Comparison of ENCODE assay signal across 1 cellular context in the genomic region with DNA sequence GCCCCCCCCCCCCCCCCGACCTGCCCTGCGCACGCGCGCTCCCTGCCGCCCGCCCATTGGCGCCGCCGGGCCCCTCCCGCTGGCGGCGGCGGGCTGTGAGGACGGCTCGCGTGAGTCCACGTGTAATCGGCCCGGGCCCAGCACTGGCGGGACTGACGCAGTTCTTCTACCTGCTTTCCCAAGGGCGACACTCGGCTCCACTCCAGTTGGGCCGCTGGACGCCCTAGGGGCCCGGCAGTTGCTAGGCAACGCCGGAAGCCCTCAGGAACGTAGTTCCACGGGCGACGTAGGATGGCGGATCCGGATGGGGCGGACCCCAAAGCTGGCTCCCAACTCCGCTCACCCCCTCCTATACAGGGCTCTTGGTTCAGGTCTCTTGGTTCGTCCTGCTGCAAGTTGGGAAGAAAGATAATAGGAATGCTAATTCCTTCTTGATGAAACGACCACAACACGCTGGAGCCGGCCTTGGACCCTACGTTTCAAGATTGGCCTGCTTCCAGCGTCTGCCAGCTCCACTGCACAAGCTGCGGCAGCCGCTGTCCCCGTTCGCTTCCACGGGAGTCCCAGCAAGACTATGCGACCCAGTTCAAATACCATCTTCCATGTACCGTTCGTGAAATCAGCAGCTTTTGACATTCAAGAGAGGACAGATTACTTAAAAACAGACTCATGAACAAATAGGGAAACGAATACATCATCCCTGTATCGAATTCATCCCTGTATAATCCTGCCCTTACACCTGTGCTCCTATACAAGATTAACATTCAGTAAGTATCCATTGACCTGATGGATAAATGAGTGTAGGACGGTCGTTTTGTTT.
A peak's percentile ranks its signal among the peaks of the same experiment; 100 is the strongest.
TF ChIP-seq lines count a peak whose summit lies in the region.

No MANE protein-coding gene starts in this region.

TF ChIP-seq in K562, 482 proteins besides CTCF, POLR2A, EP300 and RAD21 (continued from another document and continues in another):
- TF ChIP-seq MYC (IDR thresholded peaks at IDR 0.05; ENCODE audit: low read depth, low read length): peak; percentile 92
- no peak for TF ChIP-seq MYC (CRISPR knock-in tag; IDR thresholded peaks at IDR 0.05; ENCODE audit: borderline replicate concordance, low read depth)
- TF ChIP-seq ZNF589 (CRISPR knock-in tag; IDR thresholded peaks at IDR 0.05; ENCODE audit: low read depth): no peak
- TF ChIP-seq ZNF583 (CRISPR knock-in tag; IDR thresholded peaks at IDR 0.05): no peak
- TF ChIP-seq SMAD4 (CRISPR knock-in tag; conservative IDR thresholded peaks at IDR 0.05): 0 out of 2 replicates have a peak, but pooled peaks have one; percentile 29
- TF ChIP-seq TBP (optimal IDR thresholded peaks at IDR 0.05; ENCODE audit: low read depth, low read length): peak; percentile 48
- no peak for TF ChIP-seq SIN3B (IDR thresholded peaks at IDR 0.05; ENCODE audit: low read depth)
- peak; percentile 99 for TF ChIP-seq RFX1 (IDR thresholded peaks at IDR 0.05)
- no peak for TF ChIP-seq ATF1 (CRISPR knock-in tag; IDR thresholded peaks at IDR 0.05)
- TF ChIP-seq ATF1 (tag; IDR thresholded peaks at IDR 0.05): peak; percentile 92
- TF ChIP-seq HLTF (IDR thresholded peaks at IDR 0.05): no peak
- TF ChIP-seq, protein P1, sequence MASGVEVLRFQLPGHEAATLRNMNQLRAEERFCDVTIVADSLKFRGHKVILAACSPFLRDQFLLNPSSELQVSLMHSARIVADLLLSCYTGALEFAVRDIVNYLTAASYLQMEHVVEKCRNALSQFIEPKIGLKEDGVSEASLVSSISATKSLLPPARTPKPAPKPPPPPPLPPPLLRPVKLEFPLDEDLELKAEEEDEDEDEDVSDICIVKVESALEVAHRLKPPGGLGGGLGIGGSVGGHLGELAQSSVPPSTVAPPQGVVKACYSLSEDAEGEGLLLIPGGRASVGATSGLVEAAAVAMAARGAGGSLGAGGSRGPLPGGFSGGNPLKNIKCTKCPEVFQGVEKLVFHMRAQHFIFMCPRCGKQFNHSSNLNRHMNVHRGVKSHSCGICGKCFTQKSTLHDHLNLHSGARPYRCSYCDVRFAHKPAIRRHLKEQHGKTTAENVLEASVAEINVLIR (CRISPR knock-in tag; IDR thresholded peaks at IDR 0.05): 0 out of 2 replicates have a peak, but pooled peaks have one; percentile 28
- TF ChIP-seq KLF1 (tag; IDR thresholded peaks at IDR 0.05): no peak; the same call in 1 of the 2 replicates
- peak; percentile 57 for TF ChIP-seq HCFC1 (IDR thresholded peaks at IDR 0.05; ENCODE audit: low read depth, low read length)
- peak; percentile 54 for TF ChIP-seq PHF20 (IDR thresholded peaks at IDR 0.05; ENCODE audit: partially characterized antibody)
- TF ChIP-seq CC2D1A (IDR thresholded peaks at IDR 0.05): no peak
- TF ChIP-seq HNRNPLL (IDR thresholded peaks at IDR 0.05; ENCODE audit: low read depth, low read length, poor library complexity, severe bottlenecking): peak; percentile 72
- TF ChIP-seq BRF1 (IDR thresholded peaks at IDR 0.05; ENCODE audit: borderline replicate concordance, extremely low read depth, insufficient read length): no peak
- TF ChIP-seq, protein P2, sequence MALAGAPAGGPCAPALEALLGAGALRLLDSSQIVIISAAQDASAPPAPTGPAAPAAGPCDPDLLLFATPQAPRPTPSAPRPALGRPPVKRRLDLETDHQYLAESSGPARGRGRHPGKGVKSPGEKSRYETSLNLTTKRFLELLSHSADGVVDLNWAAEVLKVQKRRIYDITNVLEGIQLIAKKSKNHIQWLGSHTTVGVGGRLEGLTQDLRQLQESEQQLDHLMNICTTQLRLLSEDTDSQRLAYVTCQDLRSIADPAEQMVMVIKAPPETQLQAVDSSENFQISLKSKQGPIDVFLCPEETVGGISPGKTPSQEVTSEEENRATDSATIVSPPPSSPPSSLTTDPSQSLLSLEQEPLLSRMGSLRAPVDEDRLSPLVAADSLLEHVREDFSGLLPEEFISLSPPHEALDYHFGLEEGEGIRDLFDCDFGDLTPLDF (CRISPR knock-in tag; IDR thresholded peaks at IDR 0.05): 0 out of 2 replicates have a peak, but pooled peaks have one; percentile 29
- no peak for TF ChIP-seq SMARCB1 (IDR thresholded peaks at IDR 0.05; ENCODE audit: insufficient read length, low read depth)
- no peak for TF ChIP-seq ZNF274 (IDR thresholded peaks at IDR 0.05; ENCODE audit: borderline replicate concordance, low read depth, low read length)
- TF ChIP-seq, protein P3, sequence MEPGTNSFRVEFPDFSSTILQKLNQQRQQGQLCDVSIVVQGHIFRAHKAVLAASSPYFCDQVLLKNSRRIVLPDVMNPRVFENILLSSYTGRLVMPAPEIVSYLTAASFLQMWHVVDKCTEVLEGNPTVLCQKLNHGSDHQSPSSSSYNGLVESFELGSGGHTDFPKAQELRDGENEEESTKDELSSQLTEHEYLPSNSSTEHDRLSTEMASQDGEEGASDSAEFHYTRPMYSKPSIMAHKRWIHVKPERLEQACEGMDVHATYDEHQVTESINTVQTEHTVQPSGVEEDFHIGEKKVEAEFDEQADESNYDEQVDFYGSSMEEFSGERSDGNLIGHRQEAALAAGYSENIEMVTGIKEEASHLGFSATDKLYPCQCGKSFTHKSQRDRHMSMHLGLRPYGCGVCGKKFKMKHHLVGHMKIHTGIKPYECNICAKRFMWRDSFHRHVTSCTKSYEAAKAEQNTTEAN (CRISPR knock-in tag; IDR thresholded peaks at IDR 0.05): no peak
- no peak for TF ChIP-seq TRIM24 (IDR thresholded peaks at IDR 0.05)
- TF ChIP-seq ZNF354B (CRISPR knock-in tag; IDR thresholded peaks at IDR 0.05): no peak
- TF ChIP-seq MAZ (CRISPR knock-in tag; conservative IDR thresholded peaks at IDR 0.05 in 1 of 2, IDR thresholded peaks at IDR 0.05 in 1 of 2): peak; percentile 72 to 82
- TF ChIP-seq CEBPG (CRISPR knock-in tag; IDR thresholded peaks at IDR 0.05): no peak
- no peak for TF ChIP-seq CEBPG (tag; conservative IDR thresholded peaks at IDR 0.05 in 1 of 2, IDR thresholded peaks at IDR 0.05 in 1 of 2)
- TF ChIP-seq, protein P4, sequence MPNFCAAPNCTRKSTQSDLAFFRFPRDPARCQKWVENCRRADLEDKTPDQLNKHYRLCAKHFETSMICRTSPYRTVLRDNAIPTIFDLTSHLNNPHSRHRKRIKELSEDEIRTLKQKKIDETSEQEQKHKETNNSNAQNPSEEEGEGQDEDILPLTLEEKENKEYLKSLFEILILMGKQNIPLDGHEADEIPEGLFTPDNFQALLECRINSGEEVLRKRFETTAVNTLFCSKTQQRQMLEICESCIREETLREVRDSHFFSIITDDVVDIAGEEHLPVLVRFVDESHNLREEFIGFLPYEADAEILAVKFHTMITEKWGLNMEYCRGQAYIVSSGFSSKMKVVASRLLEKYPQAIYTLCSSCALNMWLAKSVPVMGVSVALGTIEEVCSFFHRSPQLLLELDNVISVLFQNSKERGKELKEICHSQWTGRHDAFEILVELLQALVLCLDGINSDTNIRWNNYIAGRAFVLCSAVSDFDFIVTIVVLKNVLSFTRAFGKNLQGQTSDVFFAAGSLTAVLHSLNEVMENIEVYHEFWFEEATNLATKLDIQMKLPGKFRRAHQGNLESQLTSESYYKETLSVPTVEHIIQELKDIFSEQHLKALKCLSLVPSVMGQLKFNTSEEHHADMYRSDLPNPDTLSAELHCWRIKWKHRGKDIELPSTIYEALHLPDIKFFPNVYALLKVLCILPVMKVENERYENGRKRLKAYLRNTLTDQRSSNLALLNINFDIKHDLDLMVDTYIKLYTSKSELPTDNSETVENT (CRISPR knock-in tag; IDR thresholded peaks at IDR 0.05): peak; percentile 70; the same call in 1 of the 2 replicates
- TF ChIP-seq, protein P5, sequence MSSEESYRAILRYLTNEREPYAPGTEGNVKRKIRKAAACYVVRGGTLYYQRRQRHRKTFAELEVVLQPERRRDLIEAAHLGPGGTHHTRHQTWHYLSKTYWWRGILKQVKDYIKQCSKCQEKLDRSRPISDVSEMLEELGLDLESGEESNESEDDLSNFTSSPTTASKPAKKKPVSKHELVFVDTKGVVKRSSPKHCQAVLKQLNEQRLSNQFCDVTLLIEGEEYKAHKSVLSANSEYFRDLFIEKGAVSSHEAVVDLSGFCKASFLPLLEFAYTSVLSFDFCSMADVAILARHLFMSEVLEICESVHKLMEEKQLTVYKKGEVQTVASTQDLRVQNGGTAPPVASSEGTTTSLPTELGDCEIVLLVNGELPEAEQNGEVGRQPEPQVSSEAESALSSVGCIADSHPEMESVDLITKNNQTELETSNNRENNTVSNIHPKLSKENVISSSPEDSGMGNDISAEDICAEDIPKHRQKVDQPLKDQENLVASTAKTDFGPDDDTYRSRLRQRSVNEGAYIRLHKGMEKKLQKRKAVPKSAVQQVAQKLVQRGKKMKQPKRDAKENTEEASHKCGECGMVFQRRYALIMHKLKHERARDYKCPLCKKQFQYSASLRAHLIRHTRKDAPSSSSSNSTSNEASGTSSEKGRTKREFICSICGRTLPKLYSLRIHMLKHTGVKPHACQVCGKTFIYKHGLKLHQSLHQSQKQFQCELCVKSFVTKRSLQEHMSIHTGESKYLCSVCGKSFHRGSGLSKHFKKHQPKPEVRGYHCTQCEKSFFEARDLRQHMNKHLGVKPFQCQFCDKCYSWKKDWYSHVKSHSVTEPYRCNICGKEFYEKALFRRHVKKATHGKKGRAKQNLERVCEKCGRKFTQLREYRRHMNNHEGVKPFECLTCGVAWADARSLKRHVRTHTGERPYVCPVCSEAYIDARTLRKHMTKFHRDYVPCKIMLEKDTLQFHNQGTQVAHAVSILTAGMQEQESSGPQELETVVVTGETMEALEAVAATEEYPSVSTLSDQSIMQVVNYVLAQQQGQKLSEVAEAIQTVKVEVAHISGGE (CRISPR knock-in tag; IDR thresholded peaks at IDR 0.05): peak in 1 of 3 experiments; percentile 89; a peak in 2 of 6 replicates
- no peak for TF ChIP-seq ZBTB17 (CRISPR knock-in tag; IDR thresholded peaks at IDR 0.05)
- TF ChIP-seq, protein P6, sequence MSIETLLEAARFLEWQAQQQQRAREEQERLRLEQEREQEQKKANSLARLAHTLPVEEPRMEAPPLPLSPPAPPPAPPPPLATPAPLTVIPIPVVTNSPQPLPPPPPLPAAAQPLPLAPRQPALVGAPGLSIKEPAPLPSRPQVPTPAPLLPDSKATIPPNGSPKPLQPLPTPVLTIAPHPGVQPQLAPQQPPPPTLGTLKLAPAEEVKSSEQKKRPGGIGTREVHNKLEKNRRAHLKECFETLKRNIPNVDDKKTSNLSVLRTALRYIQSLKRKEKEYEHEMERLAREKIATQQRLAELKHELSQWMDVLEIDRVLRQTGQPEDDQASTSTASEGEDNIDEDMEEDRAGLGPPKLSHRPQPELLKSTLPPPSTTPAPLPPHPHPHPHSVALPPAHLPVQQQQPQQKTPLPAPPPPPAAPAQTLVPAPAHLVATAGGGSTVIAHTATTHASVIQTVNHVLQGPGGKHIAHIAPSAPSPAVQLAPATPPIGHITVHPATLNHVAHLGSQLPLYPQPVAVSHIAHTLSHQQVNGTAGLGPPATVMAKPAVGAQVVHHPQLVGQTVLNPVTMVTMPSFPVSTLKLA (conservative IDR thresholded peaks at IDR 0.05): peak; percentile 85 to 95
- TF ChIP-seq YY1 (IDR thresholded peaks at IDR 0.05; ENCODE audit: borderline replicate concordance in 1 of 3, control insufficient read depth in 1 of 3, extremely low read depth in 1 of 3, insufficient read depth in 3 of 3, insufficient read length in 1 of 3, insufficient replicate concordance in 2 of 3, low read depth in 1 of 3, low read length in 2 of 3): peak; percentile 36 to 79 (median 73)
- TF ChIP-seq HSF4 (CRISPR knock-in tag; IDR thresholded peaks at IDR 0.05; ENCODE audit: borderline replicate concordance): no peak
- TF ChIP-seq CHCHD3 (CRISPR knock-in tag; IDR thresholded peaks at IDR 0.05): no peak
- TF ChIP-seq NBN (IDR thresholded peaks at IDR 0.05; ENCODE audit: low read depth): peak; percentile 39; the same call in 1 of the 2 replicates
- TF ChIP-seq ATF7 (IDR thresholded peaks at IDR 0.05): peak; percentile 71
- 0 out of 2 replicates have a peak, but pooled peaks have one; percentile 18 for TF ChIP-seq MECOM (CRISPR knock-in tag; IDR thresholded peaks at IDR 0.05)
- TF ChIP-seq, protein P7, sequence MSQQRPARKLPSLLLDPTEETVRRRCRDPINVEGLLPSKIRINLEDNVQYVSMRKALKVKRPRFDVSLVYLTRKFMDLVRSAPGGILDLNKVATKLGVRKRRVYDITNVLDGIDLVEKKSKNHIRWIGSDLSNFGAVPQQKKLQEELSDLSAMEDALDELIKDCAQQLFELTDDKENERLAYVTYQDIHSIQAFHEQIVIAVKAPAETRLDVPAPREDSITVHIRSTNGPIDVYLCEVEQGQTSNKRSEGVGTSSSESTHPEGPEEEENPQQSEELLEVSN (IDR thresholded peaks at IDR 0.05; ENCODE audit: borderline replicate concordance in 1 of 2, extremely low read depth in 1 of 2, insufficient read depth in 1 of 2, insufficient read length in 1 of 2, low read depth in 1 of 2, low read length in 1 of 2, poor library complexity in 1 of 2, severe bottlenecking in 1 of 2): peak; percentile 88 to 95
- peak; percentile 54 for TF ChIP-seq SAP30 (IDR thresholded peaks at IDR 0.05; ENCODE audit: borderline replicate concordance, insufficient read depth, low read depth, low read length, poor library complexity, severe bottlenecking)
- TF ChIP-seq ILF3 (IDR thresholded peaks at IDR 0.05; ENCODE audit: borderline replicate concordance): no peak
- TF ChIP-seq, protein P8, sequence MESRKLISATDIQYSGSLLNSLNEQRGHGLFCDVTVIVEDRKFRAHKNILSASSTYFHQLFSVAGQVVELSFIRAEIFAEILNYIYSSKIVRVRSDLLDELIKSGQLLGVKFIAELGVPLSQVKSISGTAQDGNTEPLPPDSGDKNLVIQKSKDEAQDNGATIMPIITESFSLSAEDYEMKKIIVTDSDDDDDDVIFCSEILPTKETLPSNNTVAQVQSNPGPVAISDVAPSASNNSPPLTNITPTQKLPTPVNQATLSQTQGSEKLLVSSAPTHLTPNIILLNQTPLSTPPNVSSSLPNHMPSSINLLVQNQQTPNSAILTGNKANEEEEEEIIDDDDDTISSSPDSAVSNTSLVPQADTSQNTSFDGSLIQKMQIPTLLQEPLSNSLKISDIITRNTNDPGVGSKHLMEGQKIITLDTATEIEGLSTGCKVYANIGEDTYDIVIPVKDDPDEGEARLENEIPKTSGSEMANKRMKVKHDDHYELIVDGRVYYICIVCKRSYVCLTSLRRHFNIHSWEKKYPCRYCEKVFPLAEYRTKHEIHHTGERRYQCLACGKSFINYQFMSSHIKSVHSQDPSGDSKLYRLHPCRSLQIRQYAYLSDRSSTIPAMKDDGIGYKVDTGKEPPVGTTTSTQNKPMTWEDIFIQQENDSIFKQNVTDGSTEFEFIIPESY (CRISPR knock-in tag; IDR thresholded peaks at IDR 0.05): peak; percentile 37; the same call in 1 of the 2 replicates
- TF ChIP-seq BMI1 (IDR thresholded peaks at IDR 0.05; ENCODE audit: low read length): peak; percentile 65; the same call in 1 of the 2 replicates
- TF ChIP-seq, protein P9, sequence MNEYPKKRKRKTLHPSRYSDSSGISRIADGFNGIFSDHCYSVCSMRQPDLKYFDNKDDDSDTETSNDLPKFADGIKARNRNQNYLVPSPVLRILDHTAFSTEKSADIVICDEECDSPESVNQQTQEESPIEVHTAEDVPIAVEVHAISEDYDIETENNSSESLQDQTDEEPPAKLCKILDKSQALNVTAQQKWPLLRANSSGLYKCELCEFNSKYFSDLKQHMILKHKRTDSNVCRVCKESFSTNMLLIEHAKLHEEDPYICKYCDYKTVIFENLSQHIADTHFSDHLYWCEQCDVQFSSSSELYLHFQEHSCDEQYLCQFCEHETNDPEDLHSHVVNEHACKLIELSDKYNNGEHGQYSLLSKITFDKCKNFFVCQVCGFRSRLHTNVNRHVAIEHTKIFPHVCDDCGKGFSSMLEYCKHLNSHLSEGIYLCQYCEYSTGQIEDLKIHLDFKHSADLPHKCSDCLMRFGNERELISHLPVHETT (CRISPR knock-in tag; conservative IDR thresholded peaks at IDR 0.05 in 1 of 2, IDR thresholded peaks at IDR 0.05 in 1 of 2): peak in 1 of 2 experiments; percentile 59; a peak in 1 of 4 replicates
- no peak for TF ChIP-seq BDP1 (IDR thresholded peaks at IDR 0.05; ENCODE audit: insufficient read depth, insufficient read length)
- peak; percentile 76 for TF ChIP-seq ETV1 (tag; conservative IDR thresholded peaks at IDR 0.05; ENCODE audit: low read depth)
- no peak for TF ChIP-seq MEIS2 (IDR thresholded peaks at IDR 0.05; ENCODE audit: partially characterized antibody)
